ENCODE assay signal across 8 cellular contexts in the genomic region with DNA sequence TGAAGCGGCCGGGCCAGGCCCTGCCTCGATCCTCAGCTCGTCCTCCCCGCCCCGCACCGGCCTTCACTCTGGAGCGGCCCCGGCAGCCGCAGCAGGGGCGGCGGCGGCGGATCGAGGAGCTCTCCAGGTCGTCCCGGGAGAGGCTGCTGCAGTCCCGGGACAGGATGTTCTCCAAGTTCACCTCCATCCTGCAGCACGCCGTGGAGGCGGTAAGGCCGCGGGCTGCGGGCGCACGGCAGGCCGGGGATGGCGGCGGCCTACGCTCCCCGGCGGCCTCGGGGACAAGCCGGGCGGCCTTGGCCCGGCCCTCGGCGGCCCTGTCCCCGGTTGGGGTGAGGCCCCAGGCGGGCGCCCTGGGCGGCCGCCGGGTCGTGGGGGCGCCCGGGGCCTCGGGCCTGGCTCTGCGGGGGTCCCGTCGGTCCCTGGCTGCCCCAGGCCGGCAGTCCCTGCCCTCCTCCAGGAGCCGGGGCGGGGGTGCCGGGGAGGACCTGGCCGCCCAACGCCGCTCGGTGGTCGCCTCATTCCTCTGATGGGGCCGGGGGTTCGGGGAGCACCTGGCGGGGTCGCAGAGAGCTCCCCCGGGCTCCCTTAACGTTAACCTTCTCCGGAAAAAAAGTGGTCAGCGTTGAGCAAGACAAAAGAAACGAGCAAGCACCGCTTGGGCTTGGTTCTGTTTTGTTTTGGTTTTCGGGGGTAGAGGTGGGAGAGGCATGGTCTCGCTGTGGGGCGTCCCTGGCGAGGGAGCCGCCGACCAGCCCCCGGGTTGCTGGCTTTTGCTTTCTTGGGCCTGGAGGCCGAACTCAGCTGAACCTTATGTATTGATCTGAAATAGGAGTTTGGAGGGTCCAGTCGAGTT. TPM values are rescaled to one million over a fixed set of nuclear protein-coding genes. Genes with fewer than 3 reads are reported as not detected.
DNase-seq lines count a peak whose midpoint lies in the region; ATAC-seq and TF ChIP-seq lines count a peak whose summit lies in the region.

No MANE protein-coding gene starts in this region.

- peak overlapping the region; percentile 96 to 99 (median 99) for H3K27ac ChIP-seq in BLaER1 treated with 17β-estradiol and CSF1 and Interleukin-3, amounts not matched to agents 10 nM and 100 nM

- H3K9ac ChIP-seq in BLaER1 treated with 17β-estradiol and CSF1 and Interleukin-3, amounts not matched to agents 10 nM and 100 nM: peak overlapping the region; percentile 97 to 100 (median 99)

- H3K27me3 ChIP-seq in BLaER1 treated with 17β-estradiol and CSF1 and Interleukin-3, amounts not matched to agents 10 nM and 100 nM: no peaks in the 10 kb centered on the region

- ATAC-seq in GM19025 (IDR thresholded peaks at IDR 0.05; ENCODE audit: low read depth, unreplicated experiment) (peak; percentile 40), HG03175 (IDR thresholded peaks at IDR 0.05; ENCODE audit: unreplicated experiment) (peak; percentile 35)

- H3K9me3 ChIP-seq in BLaER1 treated with 17β-estradiol and CSF1 and Interleukin-3, amounts not matched to agents 10 nM and 100 nM (replicated peaks in 1 of 11): peaks cover 0 to 6% (median 0%) of the 10 kb centered on the region in 11 experiments; a peak in 2 of 22 replicates

- in situ Hi-C loops in SK-MEL-5 (cut with HindIII; ENCODE audit: low pct_unique_long_range_greater_than_20kb, low sequenced_read_pairs) (no loop called here), astrocyte of the spinal cord (cut with HindIII; ENCODE audit: low sequenced_read_pairs) (no loop called here)

- no peak for TF ChIP-seq CTCF in astrocyte of the spinal cord (IDR thresholded peaks at IDR 0.05; ENCODE audit: low read depth, low read length)

- peaks cover 6 to 43% (median 32%) of the 10 kb centered on the region in 11 experiments; a peak in 16 of 22 replicates for H4K20me1 ChIP-seq in BLaER1 treated with 17β-estradiol and CSF1 and Interleukin-3, amounts not matched to agents 10 nM and 100 nM

- peaks cover 3 to 32% (median 23%) of the 10 kb centered on the region in 11 experiments; a peak in 17 of 22 replicates for H3K36me3 ChIP-seq in BLaER1 treated with 17β-estradiol and CSF1 and Interleukin-3, amounts not matched to agents 10 nM and 100 nM

- H3K4me1 ChIP-seq in BLaER1 treated with 17β-estradiol and CSF1 and Interleukin-3, amounts not matched to agents 10 nM and 100 nM: peaks cover 14 to 23% (median 19%) of the 10 kb centered on the region in 10 experiments

- DNase-seq in SK-MEL-5 (ENCODE audit: low read depth, low spot score) (peak; percentile 14), astrocyte of the spinal cord (ENCODE audit: low read depth, low spot score) (peak; percentile 62), skeletal muscle cell (ENCODE audit: low read depth) (no peak), GF-D8 (lab: John Stamatoyannopoulos, UW) (no peak)

- peak overlapping the region; percentile 83 to 98 (median 95) for H3K4me3 ChIP-seq in BLaER1 treated with 17β-estradiol and CSF1 and Interleukin-3, amounts not matched to agents 10 nM and 100 nM
- H3K4me3 ChIP-seq in astrocyte of the spinal cord (ENCODE audit: low read depth, low read length): peak overlapping the region; percentile 59
- peak overlapping the region; percentile 47 for H3K4me3 ChIP-seq in iPS-11a (ENCODE audit: low read depth, low read length)
- peak overlapping the region; percentile 77 for H3K4me3 ChIP-seq in skeletal muscle cell (ENCODE audit: low read depth, low read length)

- H3K4me2 ChIP-seq in BLaER1 treated with 17β-estradiol and CSF1 and Interleukin-3, amounts not matched to agents 10 nM and 100 nM: peak overlapping the region; percentile 63 to 90 (median 75)

RNA-seq across cellular contexts. Expression of gene FHIP2A, which starts 0.6 kb away (rescaled TPM):
- total RNA-seq in SK-MEL-5 (2014; rRNA removed; shearing (Covaris generic)): 11.3 and 12.7 TPM in 2 replicates
- 9.0 and 11.1 TPM in 2 replicates for polyA plus RNA-seq in SK-MEL-5 (2015; cell fraction: cytosol; rRNA removed)
- 48.1 and 49.2 TPM in 2 replicates for polyA plus RNA-seq in SK-MEL-5 (2015; cell fraction: nucleus; rRNA removed)

Comparison
In these comparisons a context has a peak if more than half of its experiments do, and no peak if none do; other contexts are left out.
1. DNase-seq: peak in SK-MEL-5 (single experiment) and astrocyte of the spinal cord (single experiment); none in skeletal muscle cell (single experiment) and GF-D8 (single experiment).
2. Peak in every context shown above with its lines, with median percentiles within 50 percentile points of each other: H3K4me3 ChIP-seq.